Comparison of ENCODE assay signal across 24 cellular contexts in genomic region chr17:1154704-1155103, GRCh38. TPM values are rescaled to one million over a fixed set of nuclear protein-coding genes. Genes with fewer than 3 reads are reported as not detected.
A peak's percentile ranks its signal among the peaks of the same experiment; 100 is the strongest.
DNase-seq lines count a peak whose midpoint lies in the region; ATAC-seq and TF ChIP-seq lines count a peak whose summit lies in the region.
"Had no signal": no experiment of that assay in that cellular context is flagged by ENCODE, and none has a peak within 500 bp of the region (broad histone marks: within the 10 kb centered on the region; RNA-seq: fewer than 3 reads in every experiment).

No MANE protein-coding gene starts in this region.

- ATAC-seq in GM23338 = no peak; the same call in 1 of the 3 replicates
- no peak for ATAC-seq in left lung
- no peak for ATAC-seq in GM19467 (IDR thresholded peaks at IDR 0.05; ENCODE audit: unreplicated experiment)
- ATAC-seq in omental fat pad (ENCODE audit: low FRiP score) = no peak
- ATAC-seq: activated CD4-positive, alpha-beta T cell treated with anti-CD3 and anti-CD28 coated beads for 36 hours; activated T-cell treated with anti-CD3 and anti-CD28 coated beads, Interleukin-2, amount 50 U/mL, for 4 hours; gastrocnemius medialis; psoas muscle; stimulated activated naive B cell treated with anti-CD40 and anti-IgM and Interleukin-4, amounts not matched to agents 10 μg/mL and 1 μg/mL and 100 μg/mL, for 72 hours had no signal

- H3K27ac Mint-ChIP-seq in GM23338 = peak overlapping the region; percentile 77
- peak overlapping the region in 4 of 5 experiments; percentile 90 to 98 (median 94) for H3K27ac Mint-ChIP-seq in brain
- H3K27ac Mint-ChIP-seq in glutamatergic neuron (ENCODE audit: unreplicated experiment) = no peak overlapping the region
- H3K27ac Mint-ChIP-seq: activated CD4-positive, alpha-beta T cell treated with anti-CD3 and anti-CD28 coated beads for 36 hours; stimulated activated naive B cell treated with anti-CD40 and anti-IgM and Interleukin-4, amounts not matched to agents 10 μg/mL and 1 μg/mL and 100 μg/mL, for 72 hours had no signal

- H3K4me1 ChIP-seq in GM23338 (ENCODE audit: insufficient read depth) (no peaks in the 10 kb centered on the region), left ventricle myocardium inferior (peaks cover 41% of the 10 kb centered on the region), left lung (peaks cover 2 to 11% of the 10 kb centered on the region in 2 donors)
- H3K4me1 ChIP-seq: gastrocnemius medialis, psoas muscle had no signal

- H3K36me3 Mint-ChIP-seq in GM23338 (ENCODE audit: low read depth) = no peaks in the 10 kb centered on the region
- peaks cover 39% of the 10 kb centered on the region for H3K36me3 Mint-ChIP-seq in brain
- H3K36me3 Mint-ChIP-seq in glutamatergic neuron (ENCODE audit: unreplicated experiment) = no peaks in the 10 kb centered on the region

- no peaks in the 10 kb centered on the region for H3K27me3 ChIP-seq in GM23338 (ENCODE audit: insufficient read depth)
- no peaks in the 10 kb centered on the region for H3K27me3 ChIP-seq in left ventricle myocardium inferior (ENCODE audit: low read depth)
- H3K27me3 ChIP-seq in left lung = no peaks in the 10 kb centered on the region

- no peak overlapping the region for H3K4me3 ChIP-seq in GM23338
- H3K4me3 ChIP-seq in left ventricle myocardium inferior = no peak overlapping the region
- H3K4me3 ChIP-seq in left lung = no peak overlapping the region
- H3K4me3 ChIP-seq: gastrocnemius medialis, psoas muscle, skin epidermis had no signal

- H3K9me3 ChIP-seq in left ventricle myocardium inferior (replicated peaks) (no peaks in the 10 kb centered on the region), left lung (no peaks in the 10 kb centered on the region)
- H3K9me3 ChIP-seq: gastrocnemius medialis, psoas muscle had no signal

- H2AFZ ChIP-seq in GM23338 = no peak overlapping the region

- no peaks in the 10 kb centered on the region for H3F3A ChIP-seq in GM23338 (replicated peaks; ENCODE audit: low read depth)

- H3K36me3 ChIP-seq in GM23338 (ENCODE audit: insufficient read depth) = no peaks in the 10 kb centered on the region
- H3K36me3 ChIP-seq in left ventricle myocardium inferior = peaks cover 17% of the 10 kb centered on the region
- peaks cover 0 to 20% of the 10 kb centered on the region in 2 donors for H3K36me3 ChIP-seq in left lung
- H3K36me3 ChIP-seq: gastrocnemius medialis had no signal

- intact Hi-C loops in left ventricle myocardium inferior (cut with micrococcal nuclease) (no loop called here), left lung (cut with DNase I) (no loop called here)

- H3K4me1 Mint-ChIP-seq in GM23338 (peaks cover 5% of the 10 kb centered on the region; the same call in 2 of the 3 replicates), brain (peaks cover 27% of the 10 kb centered on the region), glutamatergic neuron (ENCODE audit: low read depth, unreplicated experiment) (peaks cover 13% of the 10 kb centered on the region)
- H3K4me1 Mint-ChIP-seq: activated CD4-positive, alpha-beta T cell treated with anti-CD3 and anti-CD28 coated beads for 36 hours had no signal

- DNase-seq in GM23338 (ENCODE audit: low spot score) = no peak
- DNase-seq in left ventricle myocardium inferior = peak; percentile 44
- peak in 50 of 56 donors; percentile 17 to 86 (median 60) for DNase-seq in nucleus accumbens (lab: John Stamatoyannopoulos, UW)
- no peak for DNase-seq in glutamatergic neuron
- DNase-seq in left lung = no peak
- no peak for DNase-seq in omental fat pad (ENCODE audit: low spot score)
- DNase-seq: activated CD4-positive, alpha-beta T cell treated with anti-CD3 and anti-CD28 coated beads for 36 hours; activated naive CD4-positive, alpha-beta T cell; activated T-cell treated with anti-CD3 and anti-CD28 coated beads, Interleukin-2, amount 50 U/mL, for 4 hours; CD4-positive, alpha-beta memory T cell; DMS153; effector memory CD4-positive, alpha-beta T cell; gastrocnemius medialis; NCI-H1105 treated with DMSO at 0.1 percent for 48 hours; NCI-H2081; NCI-H345; NCI-H82; psoas muscle; stimulated activated CD4-positive, alpha-beta T cell treated with anti-CD3 and anti-CD28 coated beads, Interleukin-1b, Interleukin-23, amount 100 ng/mL, for 48 hours; stimulated activated naive B cell treated with anti-CD40 and anti-IgM and Interleukin-4, amounts not matched to agents 10 μg/mL and 1 μg/mL and 100 μg/mL, for 72 hours had no signal

- H3K27ac ChIP-seq in GM23338 (ENCODE audit: low read depth) (no peak overlapping the region), left ventricle myocardium inferior (replicated peaks) (peak overlapping the region; percentile 9), left lung (no peak overlapping the region)
- H3K27ac ChIP-seq: gastrocnemius medialis, psoas muscle, skin epidermis had no signal

- H3K79me2 ChIP-seq in GM23338 (replicated peaks; ENCODE audit: insufficient read depth) = no peaks in the 10 kb centered on the region

- TF ChIP-seq CTCF in GM23338 (conservative IDR thresholded peaks at IDR 0.05; ENCODE audit: low read depth in 2 of 2) (no peak), brain (conservative IDR thresholded peaks at IDR 0.05) (no peak), left ventricle myocardium inferior (IDR thresholded peaks at IDR 0.05; ENCODE audit: borderline replicate concordance) (no peak), glutamatergic neuron (IDR thresholded peaks at IDR 0.05; ENCODE audit: partially characterized antibody, unreplicated experiment) (no peak), left lung (IDR thresholded peaks at IDR 0.05) (no peak), omental fat pad (IDR thresholded peaks at IDR 0.05) (no peak)

- H3K4me3 Mint-ChIP-seq in GM23338 (no peak overlapping the region), brain (peak overlapping the region in 2 of 5 experiments; percentile 35 to 63), glutamatergic neuron (ENCODE audit: unreplicated experiment) (no peak overlapping the region)
- H3K4me3 Mint-ChIP-seq: activated CD4-positive, alpha-beta T cell treated with anti-CD3 and anti-CD28 coated beads for 36 hours; activated T-cell treated with anti-CD3 and anti-CD28 coated beads, Interleukin-2, amount 50 U/mL, for 4 hours; CD4-positive, alpha-beta memory T cell; nephron; stimulated activated naive B cell treated with anti-CD40 and anti-IgM and Interleukin-4, amounts not matched to agents 10 μg/mL and 1 μg/mL and 100 μg/mL, for 72 hours had no signal

- H3K9me3 Mint-ChIP-seq in GM23338 (no peaks in the 10 kb centered on the region), brain (peaks cover 0 to 4% (median 0%) of the 10 kb centered on the region in 5 experiments), glutamatergic neuron (ENCODE audit: unreplicated experiment) (peaks cover 3% of the 10 kb centered on the region)
- H3K9me3 Mint-ChIP-seq: activated T-cell treated with anti-CD3 and anti-CD28 coated beads, Interleukin-2, amount 50 U/mL, for 4 hours; nephron; stimulated activated naive B cell treated with anti-CD40 and anti-IgM and Interleukin-4, amounts not matched to agents 10 μg/mL and 1 μg/mL and 100 μg/mL, for 72 hours had no signal

- H3K9me2 ChIP-seq in GM23338 (ENCODE audit: insufficient read depth) = no peaks in the 10 kb centered on the region

- no peaks in the 10 kb centered on the region for H4K20me1 ChIP-seq in GM23338 (replicated peaks; ENCODE audit: insufficient read depth)

- no peak overlapping the region for H3K4me2 ChIP-seq in GM23338

- peaks cover 7% of the 10 kb centered on the region for H3K27me3 Mint-ChIP-seq in GM23338 (ENCODE audit: insufficient read depth, low read depth, poor library complexity)
- H3K27me3 Mint-ChIP-seq in brain = no peaks in the 10 kb centered on the region
- peaks cover 1% of the 10 kb centered on the region for H3K27me3 Mint-ChIP-seq in glutamatergic neuron (ENCODE audit: unreplicated experiment)
- H3K27me3 Mint-ChIP-seq: activated CD4-positive, alpha-beta T cell treated with anti-CD3 and anti-CD28 coated beads for 36 hours; CD4-positive, alpha-beta memory T cell; stimulated activated naive B cell treated with anti-CD40 and anti-IgM and Interleukin-4, amounts not matched to agents 10 μg/mL and 1 μg/mL and 100 μg/mL, for 72 hours had no signal

TF ChIP-seq in GM23338, 12 proteins besides CTCF, POLR2A, EP300 and RAD21:
- no peak for TF ChIP-seq ZNF114 (CRISPR knock-in tag; IDR thresholded peaks at IDR 0.05)
- TF ChIP-seq ETS1 (IDR thresholded peaks at IDR 0.05) = no peak
- no peak for TF ChIP-seq CREB1 (CRISPR knock-in tag; IDR thresholded peaks at IDR 0.05; ENCODE audit: low read depth)

RNA-seq across cellular contexts. Expression of gene ABR, which starts 25.1 kb away (rescaled TPM):
- 24.3 and 27.7 TPM in 2 replicates for total RNA-seq in GM23338 (2014; rRNA removed; shearing (Covaris generic))
- 15.0 and 18.5 TPM in 2 replicates for polyA plus RNA-seq in GM23338 (2016; fragmentation: Nextera tagmentation; extraction: Ambion mirVana)
- 203 TPM for polyA plus RNA-seq in brain (ENCODE audit: insufficient read depth, low read depth, low replicate concordance)
- 170 TPM for total RNA-seq in left ventricle myocardium inferior
- 219 TPM for total RNA-seq in glutamatergic neuron (ENCODE audit: unreplicated experiment)
- 100 to 1,000 TPM; 147 to 187 TPM for total RNA-seq in left lung
- total RNA-seq in omental fat pad = 10 to 100 TPM; 51.1 to 92.1 (median 75.8) TPM

Comparison
In these comparisons a context has a peak if more than half of its experiments do, and no peak if none do; other contexts are left out.
1. DNase-seq: peak in left ventricle myocardium inferior (single experiment) and nucleus accumbens (50 of 56); none in GM23338 (single experiment), glutamatergic neuron (single experiment), left lung (0 of 2) and omental fat pad (single experiment).